24 cellular contexts compared by ENCODE assay signal in the genomic region with DNA sequence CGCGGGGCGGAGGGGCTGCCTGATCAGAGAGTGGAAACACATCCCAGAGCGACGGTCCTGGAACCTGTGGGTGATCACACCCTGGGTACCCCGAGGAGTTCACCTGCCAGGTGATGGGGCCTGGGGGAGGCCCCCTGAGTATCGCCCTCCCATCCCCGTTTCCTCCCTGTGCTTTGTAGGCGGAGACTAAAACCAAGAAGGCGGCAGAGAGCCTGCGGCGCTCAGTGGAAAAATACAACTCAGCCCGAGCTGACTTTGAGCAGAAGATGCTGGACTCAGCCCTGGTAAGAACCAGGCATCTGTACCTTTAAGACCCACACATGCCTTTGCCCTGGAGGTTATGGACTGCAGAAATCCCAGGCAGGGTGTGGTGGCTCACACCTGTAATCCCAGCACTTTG. TPM values are rescaled to one million over a fixed set of nuclear protein-coding genes. Genes with fewer than 3 reads are reported as not detected.
DNase-seq lines count a peak whose midpoint lies in the region; ATAC-seq and TF ChIP-seq lines count a peak whose summit lies in the region.
"Had no signal": no experiment of that assay in that cellular context is flagged by ENCODE, and none has a peak within 500 bp of the region (broad histone marks: within the 10 kb centered on the region; RNA-seq: fewer than 3 reads in every experiment).

No MANE protein-coding gene starts in this region.

- no peak overlapping the region for H4K8ac ChIP-seq in neuronal stem cell (ENCODE audit: low read depth, low read length)

- H3K9me3 ChIP-seq in neuronal stem cell (replicated peaks in 1 of 2; ENCODE audit: control insufficient read depth in 2 of 2, insufficient read depth in 1 of 2, low read depth in 1 of 2, low read length in 2 of 2) = peaks cover 0 to 2% of the 10 kb centered on the region in 2 donors
- no peaks in the 10 kb centered on the region for H3K9me3 ChIP-seq in tibial artery
- H3K9me3 ChIP-seq: BE2C, BLaER1 had no signal

- intact Hi-C loops in tibial artery (cut with DNase I; ENCODE audit: low total_unique reads) = no loop called here

- H3K27ac Mint-ChIP-seq in stimulated activated naive B cell treated with anti-CD40 and anti-IgM and Interleukin-4, amounts not matched to agents 10 μg/mL and 1 μg/mL and 100 μg/mL, for 72 hours = peak overlapping the region; percentile 56
- H3K27ac Mint-ChIP-seq: CD14-positive monocyte; CD4-positive, CD25-positive, alpha-beta regulatory T cell; CD8-positive, alpha-beta memory T cell had no signal

- no peak overlapping the region for H3K14ac ChIP-seq in neuronal stem cell (ENCODE audit: low read length)

- peaks cover 59 to 60% of the 10 kb centered on the region in 2 donors for H3K36me3 Mint-ChIP-seq in stimulated activated naive B cell treated with anti-CD40 and anti-IgM and Interleukin-4, amounts not matched to agents 10 μg/mL and 1 μg/mL and 100 μg/mL, for 72 hours

- no peak for ATAC-seq in stimulated activated naive B cell treated with anti-CD40 and anti-IgM and Interleukin-4, amounts not matched to agents 10 μg/mL and 1 μg/mL and 100 μg/mL, for 72 hours (replicated peaks)
- no peak for ATAC-seq in HG03045 (IDR thresholded peaks at IDR 0.05; ENCODE audit: unreplicated experiment)
- ATAC-seq in GM18520 (IDR thresholded peaks at IDR 0.05; ENCODE audit: unreplicated experiment) = no peak

- H3K18ac ChIP-seq in neuronal stem cell (ENCODE audit: low read length) = no peak overlapping the region

- H3K4me3 ChIP-seq in neuronal stem cell (ENCODE audit: low read length in 2 of 2) (no peak overlapping the region), tibial artery (no peak overlapping the region)
- H3K4me3 ChIP-seq: BLaER1 had no signal

- H3K27me3 ChIP-seq in neuronal stem cell (ENCODE audit: control insufficient read depth in 3 of 3, insufficient read depth in 3 of 3, low read depth in 1 of 3, low read length in 3 of 3) (no peaks in the 10 kb centered on the region), tibial artery (peaks cover 0 to 13% of the 10 kb centered on the region in 2 donors)
- H3K27me3 ChIP-seq: BE2C, BLaER1 had no signal

- H3K9ac ChIP-seq in neuronal stem cell (ENCODE audit: low read depth, low read length, poor library complexity) = no peak overlapping the region
- H3K9ac ChIP-seq: BLaER1 had no signal

- H3K4me1 ChIP-seq in neuronal stem cell (ENCODE audit: control insufficient read depth in 2 of 2, insufficient read depth in 1 of 2, low read depth in 1 of 2, low read length in 2 of 2) (no peaks in the 10 kb centered on the region), tibial artery (peaks cover 0 to 8% (median 6%) of the 10 kb centered on the region in 4 donors)

- no peak overlapping the region for H4K91ac ChIP-seq in neuronal stem cell (ENCODE audit: low read depth, low read length, poor library complexity)

- peaks cover 27 to 47% of the 10 kb centered on the region in 2 donors for H3K4me1 Mint-ChIP-seq in stimulated activated naive B cell treated with anti-CD40 and anti-IgM and Interleukin-4, amounts not matched to agents 10 μg/mL and 1 μg/mL and 100 μg/mL, for 72 hours

- H3K4me2 ChIP-seq in neuronal stem cell (ENCODE audit: insufficient read depth, low read length, poor library complexity, severe bottlenecking) = no peak overlapping the region
- H3K4me2 ChIP-seq: BLaER1 had no signal

- no peak overlapping the region for H2BK120ac ChIP-seq in neuronal stem cell (ENCODE audit: low read depth, low read length)

- H3K27ac ChIP-seq in angular gyrus (ENCODE audit: low read depth, low read length) = peak overlapping the region; percentile 82
- H3K27ac ChIP-seq in neuronal stem cell (replicated peaks; ENCODE audit: low read length) = no peak overlapping the region
- H3K27ac ChIP-seq in tibial artery = no peak overlapping the region
- H3K27ac ChIP-seq: BLaER1 had no signal

- no peak overlapping the region for H2AK5ac ChIP-seq in neuronal stem cell (ENCODE audit: low read depth, low read length)

- peak overlapping the region; percentile 43 for H3K23ac ChIP-seq in neuronal stem cell (ENCODE audit: low read depth, low read length, poor library complexity)

- no peak for DNase-seq in neuronal stem cell (ENCODE audit: low spot score)
- no peak for DNase-seq in stimulated activated naive B cell treated with anti-CD40 and anti-IgM and Interleukin-4, amounts not matched to agents 10 μg/mL and 1 μg/mL and 100 μg/mL, for 72 hours
- DNase-seq in tibial artery = no peak
- no peak for DNase-seq in NCI-H345 treated with DMSO at 0.1 percent for 48 hours (lab: John Stamatoyannopoulos, UW; ENCODE audit: unreplicated experiment)
- DNase-seq: 8988T; ACHN; BE2C; C1 segment of cervical spinal cord; CD4-positive, alpha-beta memory T cell; CD4-positive, CD25-positive, alpha-beta regulatory T cell; CD8-positive, alpha-beta memory T cell; COR-L47; DMS 273 treated with DMSO at 0.1 percent for 48 hours; DMS153; DMS79; DND-41; EL; GF-D8 had no signal

- H3K4me3 Mint-ChIP-seq in stimulated activated naive B cell treated with anti-CD40 and anti-IgM and Interleukin-4, amounts not matched to agents 10 μg/mL and 1 μg/mL and 100 μg/mL, for 72 hours = peak overlapping the region; percentile 46 to 53
- H3K4me3 Mint-ChIP-seq: CD4-positive, alpha-beta memory T cell; CD4-positive, CD25-positive, alpha-beta regulatory T cell; CD8-positive, alpha-beta memory T cell had no signal

- H3K79me1 ChIP-seq in neuronal stem cell (ENCODE audit: low read depth, low read length) = no peaks in the 10 kb centered on the region

- peaks cover 0 to 3% of the 10 kb centered on the region in 2 donors for H3K36me3 ChIP-seq in neuronal stem cell (replicated peaks in 1 of 2; ENCODE audit: control insufficient read depth in 2 of 2, insufficient read depth in 2 of 2, low read length in 2 of 2)
- no peaks in the 10 kb centered on the region for H3K36me3 ChIP-seq in tibial artery
- H3K36me3 ChIP-seq: BE2C had no signal

- peak overlapping the region; percentile 53 for H2BK5ac ChIP-seq in neuronal stem cell (ENCODE audit: low read length)

- H2BK12ac ChIP-seq in neuronal stem cell (ENCODE audit: low read length) = no peak overlapping the region

- no peak for TF ChIP-seq CTCF in tibial artery (IDR thresholded peaks at IDR 0.05)

- H3K9me3 Mint-ChIP-seq in stimulated activated naive B cell treated with anti-CD40 and anti-IgM and Interleukin-4, amounts not matched to agents 10 μg/mL and 1 μg/mL and 100 μg/mL, for 72 hours = peaks cover 0 to 3% of the 10 kb centered on the region in 2 donors
- H3K9me3 Mint-ChIP-seq: CD4-positive, alpha-beta memory T cell; CD4-positive, CD25-positive, alpha-beta regulatory T cell; CD8-positive, alpha-beta memory T cell had no signal

- H3K4ac ChIP-seq in neuronal stem cell (ENCODE audit: low read length) = no peak overlapping the region

- H2BK15ac ChIP-seq in neuronal stem cell (ENCODE audit: low read length) = no peak overlapping the region

- H3K27me3 Mint-ChIP-seq in stimulated activated naive B cell treated with anti-CD40 and anti-IgM and Interleukin-4, amounts not matched to agents 10 μg/mL and 1 μg/mL and 100 μg/mL, for 72 hours = no peaks in the 10 kb centered on the region
- H3K27me3 Mint-ChIP-seq: CD4-positive, alpha-beta memory T cell; CD4-positive, CD25-positive, alpha-beta regulatory T cell had no signal

- H2AFZ ChIP-seq in neuronal stem cell (ENCODE audit: low read length) = no peak overlapping the region

- no CpG with 5 or more reads among the region's 13 CpGs for WGBS in neuronal stem cell (ENCODE audit: extremely low coverage in 2 of 2, insufficient read length in 2 of 2, insufficient replicate concordance in 1 of 2), 2 donors

RNA-seq across cellular contexts. Expression of a gene that starts 19.3 kb away (rescaled TPM):
- polyA plus RNA-seq in neuronal stem cell (2013, experiment 1 of 2) = 18.3 TPM
- polyA plus RNA-seq in neuronal stem cell (2013, experiment 2 of 2) = 18.1 TPM

RNA-seq across cellular contexts. Expression of a gene that starts 24.3 kb away (rescaled TPM):
- 0.03 TPM for polyA plus RNA-seq in neuronal stem cell (2013, experiment 1 of 2)
- polyA plus RNA-seq in neuronal stem cell (2013, experiment 2 of 2) = not detected
- polyA plus RNA-seq: AG04450; CD14-positive monocyte; CD8-positive, alpha-beta memory T cell had no signal

RNA-seq across cellular contexts. Expression of a gene that starts 50.7 kb away (rescaled TPM):
- polyA plus RNA-seq in neuronal stem cell (2013, experiment 1 of 2) = 2.2 TPM
- 1.8 TPM for polyA plus RNA-seq in neuronal stem cell (2013, experiment 2 of 2)
- polyA plus RNA-seq: AG04450 had no signal

RNA-seq across cellular contexts. Expression of a gene that starts 51.3 kb away (rescaled TPM):
- polyA plus RNA-seq in neuronal stem cell (2013, experiment 1 of 2) = 35.5 TPM
- polyA plus RNA-seq in neuronal stem cell (2013, experiment 2 of 2) = 35.9 TPM
